1 cellular context compared by ENCODE assay signal in genomic region chr6:132388291-132388690, GRCh38.
TF ChIP-seq lines count a peak whose summit lies in the region.

No MANE protein-coding gene starts in this region.

TF ChIP-seq in HepG2, 621 proteins besides CTCF, POLR2A, EP300 and RAD21 (continued from another document):
- TF ChIP-seq, protein P1, sequence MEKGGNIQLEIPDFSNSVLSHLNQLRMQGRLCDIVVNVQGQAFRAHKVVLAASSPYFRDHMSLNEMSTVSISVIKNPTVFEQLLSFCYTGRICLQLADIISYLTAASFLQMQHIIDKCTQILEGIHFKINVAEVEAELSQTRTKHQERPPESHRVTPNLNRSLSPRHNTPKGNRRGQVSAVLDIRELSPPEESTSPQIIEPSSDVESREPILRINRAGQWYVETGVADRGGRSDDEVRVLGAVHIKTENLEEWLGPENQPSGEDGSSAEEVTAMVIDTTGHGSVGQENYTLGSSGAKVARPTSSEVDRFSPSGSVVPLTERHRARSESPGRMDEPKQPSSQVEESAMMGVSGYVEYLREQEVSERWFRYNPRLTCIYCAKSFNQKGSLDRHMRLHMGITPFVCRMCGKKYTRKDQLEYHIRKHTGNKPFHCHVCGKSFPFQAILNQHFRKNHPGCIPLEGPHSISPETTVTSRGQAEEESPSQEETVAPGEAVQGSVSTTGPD (CRISPR knock-in tag; IDR thresholded peaks at IDR 0.05) = no peak
- TF ChIP-seq SP2 (CRISPR knock-in tag; IDR thresholded peaks at IDR 0.05) (no peak), IKZF1 (IDR thresholded peaks at IDR 0.05) (no peak), NONO (IDR thresholded peaks at IDR 0.05) (no peak), NONO (CRISPR knock-in tag; conservative IDR thresholded peaks at IDR 0.05) (no peak), ZNF790 (CRISPR knock-in tag; IDR thresholded peaks at IDR 0.05; ENCODE audit: borderline replicate concordance) (no peak), YY1 (IDR thresholded peaks at IDR 0.05; ENCODE audit: insufficient read depth, insufficient replicate concordance, low read depth, low read length) (no peak), STAT5B (CRISPR knock-in tag; IDR thresholded peaks at IDR 0.05) (no peak), MXI1 (IDR thresholded peaks at IDR 0.05; ENCODE audit: borderline replicate concordance, low read depth, low read length) (no peak), ZMYM3 (CRISPR knock-in tag; IDR thresholded peaks at IDR 0.05) (no peak), MAFK (conservative IDR thresholded peaks at IDR 0.05 in 1 of 2, IDR thresholded peaks at IDR 0.05 in 1 of 2; ENCODE audit: low read length in 2 of 2) (no peak), CENPT (CRISPR knock-in tag; IDR thresholded peaks at IDR 0.05; ENCODE audit: low read depth) (no peak), ATAD3A (CRISPR knock-in tag; IDR thresholded peaks at IDR 0.05) (no peak), ATRX (CRISPR knock-in tag; IDR thresholded peaks at IDR 0.05; ENCODE audit: borderline replicate concordance) (no peak)
- TF ChIP-seq, protein P2, sequence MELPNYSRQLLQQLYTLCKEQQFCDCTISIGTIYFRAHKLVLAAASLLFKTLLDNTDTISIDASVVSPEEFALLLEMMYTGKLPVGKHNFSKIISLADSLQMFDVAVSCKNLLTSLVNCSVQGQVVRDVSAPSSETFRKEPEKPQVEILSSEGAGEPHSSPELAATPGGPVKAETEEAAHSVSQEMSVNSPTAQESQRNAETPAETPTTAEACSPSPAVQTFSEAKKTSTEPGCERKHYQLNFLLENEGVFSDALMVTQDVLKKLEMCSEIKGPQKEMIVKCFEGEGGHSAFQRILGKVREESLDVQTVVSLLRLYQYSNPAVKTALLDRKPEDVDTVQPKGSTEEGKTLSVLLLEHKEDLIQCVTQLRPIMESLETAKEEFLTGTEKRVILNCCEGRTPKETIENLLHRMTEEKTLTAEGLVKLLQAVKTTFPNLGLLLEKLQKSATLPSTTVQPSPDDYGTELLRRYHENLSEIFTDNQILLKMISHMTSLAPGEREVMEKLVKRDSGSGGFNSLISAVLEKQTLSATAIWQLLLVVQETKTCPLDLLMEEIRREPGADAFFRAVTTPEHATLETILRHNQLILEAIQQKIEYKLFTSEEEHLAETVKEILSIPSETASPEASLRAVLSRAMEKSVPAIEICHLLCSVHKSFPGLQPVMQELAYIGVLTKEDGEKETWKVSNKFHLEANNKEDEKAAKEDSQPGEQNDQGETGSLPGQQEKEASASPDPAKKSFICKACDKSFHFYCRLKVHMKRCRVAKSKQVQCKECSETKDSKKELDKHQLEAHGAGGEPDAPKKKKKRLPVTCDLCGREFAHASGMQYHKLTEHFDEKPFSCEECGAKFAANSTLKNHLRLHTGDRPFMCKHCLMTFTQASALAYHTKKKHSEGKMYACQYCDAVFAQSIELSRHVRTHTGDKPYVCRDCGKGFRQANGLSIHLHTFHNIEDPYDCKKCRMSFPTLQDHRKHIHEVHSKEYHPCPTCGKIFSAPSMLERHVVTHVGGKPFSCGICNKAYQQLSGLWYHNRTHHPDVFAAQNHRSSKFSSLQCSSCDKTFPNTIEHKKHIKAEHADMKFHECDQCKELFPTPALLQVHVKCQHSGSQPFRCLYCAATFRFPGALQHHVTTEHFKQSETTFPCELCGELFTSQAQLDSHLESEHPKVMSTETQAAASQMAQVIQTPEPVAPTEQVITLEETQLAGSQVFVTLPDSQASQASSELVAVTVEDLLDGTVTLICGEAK (IDR thresholded peaks at IDR 0.05) = no peak
- TF ChIP-seq, protein P2 (CRISPR knock-in tag; IDR thresholded peaks at IDR 0.05) = no peak
